In genomic region chr9:70043285-70043684, GRCh38 we compare ENCODE assay signal across 11 cellular contexts. TPM values are rescaled to one million over a fixed set of nuclear protein-coding genes. Genes with fewer than 3 reads are reported as not detected.
DNase-seq lines count a peak whose midpoint lies in the region; ATAC-seq, FAIRE-seq and TF ChIP-seq lines count a peak whose summit lies in the region.
"Had no signal": no experiment of that assay in that cellular context is flagged by ENCODE, and none has a peak within 500 bp of the region (broad histone marks: within the 10 kb centered on the region; RNA-seq: fewer than 3 reads in every experiment).

No MANE protein-coding gene starts in this region.

- no peak overlapping the region for H4K5ac ChIP-seq in mesendoderm (ENCODE audit: low read length)

- H3K9me3 Mint-ChIP-seq in activated CD8-positive, alpha-beta memory T cell treated with anti-CD3 and anti-CD28 coated beads, Interleukin-2, amount 10 ng/mL, durations not matched to agents 7 days and 5 days (ENCODE audit: low read depth), result peaks cover under 1% of the 10 kb centered on the region

- peak overlapping the region; percentile 56 for H3K4me3 ChIP-seq in HUES64 (ENCODE audit: low read length)
- no peak overlapping the region for H3K4me3 ChIP-seq in endothelial cell of umbilical vein (replicated peaks in 1 of 3; ENCODE audit: insufficient read depth in 1 of 3, low read depth in 1 of 3, low read length in 3 of 3)
- H3K4me3 ChIP-seq in mesendoderm (ENCODE audit: low read length), result no peak overlapping the region
- H3K4me3 ChIP-seq in testis, result peak overlapping the region; percentile 66 to 80

- H3K27me3 Mint-ChIP-seq in activated CD8-positive, alpha-beta memory T cell treated with anti-CD3 and anti-CD28 coated beads, Interleukin-2, amount 10 ng/mL, durations not matched to agents 7 days and 5 days, result peaks cover 57% of the 10 kb centered on the region

- H3K9me3 ChIP-seq in HUES64 (ENCODE audit: insufficient read depth, low read depth, low read length), result 0 out of 2 replicates have a peak, but pooled peaks cover 2% of the 10 kb centered on the region
- no peaks in the 10 kb centered on the region for H3K9me3 ChIP-seq in endothelial cell of umbilical vein (replicated peaks; ENCODE audit: control insufficient read depth, insufficient read depth, low read length)
- H3K9me3 ChIP-seq in testis, result no peaks in the 10 kb centered on the region

- H3K27me3 ChIP-seq in HUES64 (ENCODE audit: insufficient read depth, low read length) (peaks cover 22% of the 10 kb centered on the region), endothelial cell of umbilical vein (ENCODE audit: control insufficient read depth in 2 of 2, insufficient read depth in 2 of 2, low read length in 2 of 2) (no peaks in the 10 kb centered on the region), mesendoderm (ENCODE audit: insufficient read depth, low read length, poor library complexity) (no peaks in the 10 kb centered on the region), testis (no peaks in the 10 kb centered on the region)

- peaks cover under 1% of the 10 kb centered on the region for H3K36me3 Mint-ChIP-seq in activated CD8-positive, alpha-beta memory T cell treated with anti-CD3 and anti-CD28 coated beads, Interleukin-2, amount 10 ng/mL, durations not matched to agents 7 days and 5 days

- no peak overlapping the region for H2BK15ac ChIP-seq in mesendoderm (replicated peaks; ENCODE audit: low read depth)

- no peak overlapping the region for H2BK5ac ChIP-seq in mesendoderm (ENCODE audit: low read length)

- no peak overlapping the region for H3K23ac ChIP-seq in mesendoderm (ENCODE audit: low read length)

- POLR2A ChIA-PET in endothelial cell of umbilical vein (lab: Charles Lee), result no interaction called here

- no peak overlapping the region for H2BK120ac ChIP-seq in mesendoderm (ENCODE audit: low read depth, low read length)

- FAIRE-seq in endothelial cell of umbilical vein (lab: Jason Lieb, UNC), result no peak

- no peaks in the 10 kb centered on the region for H4K20me1 ChIP-seq in endothelial cell of umbilical vein (replicated peaks; ENCODE audit: control insufficient read depth, extremely low read depth, insufficient read depth, low read length)

- no peak overlapping the region for H3K18ac ChIP-seq in mesendoderm (ENCODE audit: low read length)

- dilution Hi-C loops in endothelial cell of umbilical vein (cut with MboI; ENCODE audit: extremely low pct_ligation_motif_present, low sequenced_read_pairs), result no loop called here

- no peak overlapping the region for H2AK5ac ChIP-seq in mesendoderm (ENCODE audit: low read length)

- H3K27ac Mint-ChIP-seq in activated CD8-positive, alpha-beta memory T cell treated with anti-CD3 and anti-CD28 coated beads, Interleukin-2, amount 10 ng/mL, durations not matched to agents 7 days and 5 days, result no peak overlapping the region

- H3K36me3 ChIP-seq in HUES64 (ENCODE audit: insufficient read depth, low read length) (peaks cover 4% of the 10 kb centered on the region; the same call in 1 of the 2 replicates), endothelial cell of umbilical vein (ENCODE audit: control insufficient read depth in 2 of 2, extremely low read depth in 1 of 2, insufficient read depth in 2 of 2, low read length in 2 of 2) (no peaks in the 10 kb centered on the region), mesendoderm (ENCODE audit: control insufficient read depth, insufficient read depth, low read length) (no peaks in the 10 kb centered on the region), testis (ENCODE audit: low read depth, missing control alignments) (no peaks in the 10 kb centered on the region)

- intact Hi-C loops in endothelial cell of umbilical vein (cut with micrococcal nuclease), result no loop called here
- intact Hi-C loops in testis (cut with DNase I; ENCODE audit: low total_unique reads), result no loop called here

- no peak overlapping the region for H3K4me3 Mint-ChIP-seq in activated CD8-positive, alpha-beta memory T cell treated with anti-CD3 and anti-CD28 coated beads, Interleukin-2, amount 10 ng/mL, durations not matched to agents 7 days and 5 days

- no peak overlapping the region for H3K4ac ChIP-seq in mesendoderm (ENCODE audit: low read depth, low read length)

- TF ChIP-seq POLR2A in endothelial cell of umbilical vein (IDR thresholded peaks at IDR 0.05; ENCODE audit: low read depth, low read length), result no peak
- no peak for TF ChIP-seq POLR2A in testis (IDR thresholded peaks at IDR 0.05)

- no peaks in the 10 kb centered on the region for H3K79me2 ChIP-seq in endothelial cell of umbilical vein (ENCODE audit: control insufficient read depth, insufficient read depth, low read length)
- no peaks in the 10 kb centered on the region for H3K79me2 ChIP-seq in mesendoderm (ENCODE audit: control insufficient read depth, insufficient read depth, low read length)

- no peak for TF ChIP-seq CTCF in endothelial cell of umbilical vein (IDR thresholded peaks at IDR 0.05; ENCODE audit: extremely low read depth in 1 of 2, insufficient read depth in 1 of 2, low read depth in 1 of 2, low read length in 2 of 2)
- TF ChIP-seq CTCF in testis (IDR thresholded peaks at IDR 0.05), result no peak

- no peak overlapping the region for H4K8ac ChIP-seq in mesendoderm (ENCODE audit: low read depth, low read length)

- H3K4me1 ChIP-seq in HUES64 (ENCODE audit: insufficient read depth, low read length), result peaks cover 21% of the 10 kb centered on the region
- peaks cover 8% of the 10 kb centered on the region for H3K4me1 ChIP-seq in endothelial cell of umbilical vein (ENCODE audit: control insufficient read depth, extremely low read depth, insufficient read depth, low read length)
- H3K4me1 ChIP-seq in mesendoderm (ENCODE audit: control insufficient read depth, low read depth, low read length), result peaks cover 4% of the 10 kb centered on the region
- peaks cover 14% of the 10 kb centered on the region for H3K4me1 ChIP-seq in testis

- peak overlapping the region; percentile 43 for H3K27ac ChIP-seq in HUES64 (ENCODE audit: low read depth, low read length)
- H3K27ac ChIP-seq in endothelial cell of umbilical vein (ENCODE audit: insufficient read depth, low read depth, low read length), result no peak overlapping the region
- H3K27ac ChIP-seq in mesendoderm (ENCODE audit: low read depth, low read length), result no peak overlapping the region
- peak overlapping the region; percentile 84 to 87 for H3K27ac ChIP-seq in testis

- H3K9ac ChIP-seq in HUES64 (ENCODE audit: low read depth, low read length) (peak overlapping the region; percentile 75), endothelial cell of umbilical vein (replicated peaks; ENCODE audit: extremely low read depth, insufficient read depth, low read length) (no peak overlapping the region), mesendoderm (ENCODE audit: low read length) (peak overlapping the region; percentile 71)

- no peak for DNase-seq in endothelial cell of umbilical vein (ENCODE audit: low read depth, low spot score)
- peak; percentile 75 for DNase-seq in mesendoderm
- no peak for DNase-seq in testis
- no peak for DNase-seq in activated CD8-positive, alpha-beta memory T cell treated with anti-CD3 and anti-CD28 coated beads, Interleukin-2, amount 10 ng/mL, durations not matched to agents 7 days and 5 days
- DNase-seq in GOT3 (lab: John Stamatoyannopoulos, UW), result no peak
- no peak for DNase-seq in cerebellum (ENCODE audit: low spot score)
- no peak for DNase-seq in T-helper 2 cell
- DNase-seq: amniotic stem cell, NCI-H1105, OCI-M1 had no signal

- peak overlapping the region; percentile 31 for H3K56ac ChIP-seq in mesendoderm (ENCODE audit: low read length)

- BruUV-seq in endothelial cell of umbilical vein (replicated peaks; lab: Mats Ljungman, UMichigan), result no TSS peak

- H3K9me1 ChIP-seq in endothelial cell of umbilical vein (replicated peaks; ENCODE audit: control insufficient read depth, extremely low read depth, insufficient read depth, low read length), result no peaks in the 10 kb centered on the region

- H3K4me2 ChIP-seq in endothelial cell of umbilical vein (ENCODE audit: insufficient read depth, low read length) (peak overlapping the region; percentile 83), mesendoderm (ENCODE audit: low read length) (peak overlapping the region; percentile 85)

- no peaks in the 10 kb centered on the region for H3K79me1 ChIP-seq in mesendoderm (ENCODE audit: low read length)

- CTCF ChIA-PET in endothelial cell of umbilical vein (lab: Charles Lee), result interaction anchor here (0.8 to 5.6 kb wide), 6 partner anchors 13 to 107 kb away, joined by 3 to 52 read pairs (median 4); no protein-coding TSS in a partner anchor
- CTCF ChIA-PET in activated CD8-positive, alpha-beta memory T cell treated with anti-CD3 and anti-CD28 coated beads, Interleukin-2, amount 10 ng/mL, durations not matched to agents 7 days and 5 days (lab: Charles Lee), result interaction anchor here (2.0 kb wide), 1 partner anchor 68 kb away, joined by 6 read pairs; no protein-coding TSS in a partner anchor

- no peak overlapping the region for H2AFZ ChIP-seq in endothelial cell of umbilical vein (ENCODE audit: low read depth, low read length)

- no peak for ATAC-seq in activated CD8-positive, alpha-beta memory T cell treated with anti-CD3 and anti-CD28 coated beads, Interleukin-2, amount 10 ng/mL, durations not matched to agents 7 days and 5 days

- WGBS in HUES64, result 5% methylated on average over 6 of the region's 7 CpGs
- WGBS in mesendoderm (ENCODE audit: extremely low coverage, insufficient coverage, low lambda C conversion rate), result no CpG with 5 or more reads among the region's 7 CpGs
- WGBS in testis, 2 donors, result 2 to 12% methylated on average over 7 of the region's 7 CpGs

- H3K4me1 Mint-ChIP-seq in activated CD8-positive, alpha-beta memory T cell treated with anti-CD3 and anti-CD28 coated beads, Interleukin-2, amount 10 ng/mL, durations not matched to agents 7 days and 5 days, result peaks cover 14% of the 10 kb centered on the region

TF ChIP-seq in endothelial cell of umbilical vein, 7 proteins besides CTCF, POLR2A, EP300 and RAD21 (continues in another document):
- no peak for TF ChIP-seq POLR2AphosphoS5 (IDR thresholded peaks at IDR 0.05; ENCODE audit: insufficient read depth, low read depth, low read length)

RNA-seq across cellular contexts. Expression of gene MAMDC2, which starts 0.4 kb away (rescaled TPM):
- polyA plus RNA-seq in HUES64 (2013, experiment 1 of 2), result 5.6 TPM
- polyA plus RNA-seq in HUES64 (2013, experiment 2 of 2), result 5.5 TPM
- total RNA-seq in endothelial cell of umbilical vein, result 0.60 and 0.85 TPM in 2 replicates
- polyA plus RNA-seq in endothelial cell of umbilical vein, result 1.1 TPM in 2 replicates
- polyA plus RNA-seq in endothelial cell of umbilical vein (2011; cell fraction: cytosol; rRNA removed), result 1.1 and 1.3 TPM in 2 replicates
- 1.1 TPM in 2 replicates for polyA plus RNA-seq in endothelial cell of umbilical vein (2011; cell fraction: nucleus; rRNA removed)
- 2.2 and 3.5 TPM in 2 replicates for polyA plus RNA-seq in endothelial cell of umbilical vein (2012)
- 2.1 and 3.4 TPM in 2 replicates for polyA minus RNA-seq in endothelial cell of umbilical vein
- polyA minus RNA-seq in endothelial cell of umbilical vein (2011; cell fraction: cytosol; rRNA and poly(A)+ RNA removed), result not detected
- 1.4 and 4.4 TPM in 2 replicates for polyA minus RNA-seq in endothelial cell of umbilical vein (2011; cell fraction: nucleus; rRNA and poly(A)+ RNA removed)
- 3.3 TPM for polyA plus RNA-seq in mesendoderm (2013, experiment 1 of 2)
- polyA plus RNA-seq in mesendoderm (2013, experiment 2 of 2), result 3.7 TPM
- total RNA-seq in testis, result 10 to 100 TPM; 13.7 to 28.3 TPM
- polyA plus RNA-seq in testis (ENCODE audit: insufficient read depth, low read depth, low replicate concordance), result 15.1 TPM
- under 1 TPM in 1 of 2 experiments, not detected in 1; 0.12 TPM for total RNA-seq in activated CD8-positive, alpha-beta memory T cell treated with anti-CD3 and anti-CD28 coated beads, Interleukin-2, amount 10 ng/mL, durations not matched to agents 7 days and 5 days
- total RNA-seq in cerebellum, result 9.6 TPM

Comparison
In these comparisons a context has a peak if more than half of its experiments do, and no peak if none do; other contexts are left out.
1. H3K27ac ChIP-seq: peak in HUES64 (single experiment) and testis (2 of 2); none in endothelial cell of umbilical vein (single experiment) and mesendoderm (single experiment).
2. H3K4me3 ChIP-seq: peak in HUES64 (single experiment) and testis (2 of 2); none in endothelial cell of umbilical vein (0 of 3) and mesendoderm (single experiment).